Comparison of ENCODE assay signal across 8 cellular contexts in the genomic region with DNA sequence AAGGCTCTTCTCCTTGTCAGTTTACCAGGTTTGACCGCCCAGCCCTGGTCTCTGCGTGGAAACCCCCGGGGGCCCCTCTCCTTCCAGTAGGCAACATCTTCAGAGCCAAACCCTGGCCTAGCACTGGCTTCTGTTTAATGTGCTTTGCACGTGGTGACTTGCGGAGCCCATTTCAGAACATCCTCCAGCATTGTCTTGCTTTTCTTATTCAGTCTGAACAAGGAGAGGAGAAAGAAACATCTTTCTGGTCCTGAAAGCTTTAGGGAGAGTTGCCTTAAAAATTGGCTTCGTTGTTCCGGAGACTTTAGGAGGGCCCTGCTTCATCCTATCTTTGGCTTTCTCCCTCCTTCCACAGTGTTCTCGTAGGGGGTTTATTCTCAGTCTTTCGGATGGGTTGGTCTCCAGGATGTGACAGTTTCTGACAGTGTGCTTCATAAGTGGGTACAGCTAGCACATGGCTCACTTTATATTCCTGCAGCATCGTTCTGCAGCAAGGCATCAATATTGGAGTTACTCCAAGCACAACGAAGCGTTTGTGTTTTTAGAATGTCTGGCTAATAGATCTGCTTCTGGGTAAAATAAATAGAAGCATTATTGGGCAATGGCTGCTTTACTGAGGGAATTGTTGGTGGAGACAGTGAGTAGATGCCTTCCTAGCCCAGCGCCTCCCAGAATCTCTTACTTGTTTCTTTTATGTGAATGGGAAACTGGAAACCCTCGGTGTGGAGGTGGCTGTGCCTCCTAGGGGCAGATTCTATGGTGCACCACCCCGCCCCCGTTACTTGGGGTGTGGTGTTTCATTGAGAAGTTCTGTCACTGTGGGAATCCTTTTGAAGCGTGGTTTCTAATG. TPM values are rescaled to one million over a fixed set of nuclear protein-coding genes. Genes with fewer than 3 reads are reported as not detected.
DNase-seq lines count a peak whose midpoint lies in the region; ATAC-seq and TF ChIP-seq lines count a peak whose summit lies in the region.

No MANE protein-coding gene starts in this region.

- no peak overlapping the region for H2AFZ ChIP-seq in GM23338

- WGBS in right cardiac atrium = 40% methylated on average over 17 of the region's 17 CpGs

- intact Hi-C loops in right cardiac atrium (cut with DNase I) = loop anchor here in 2 of 4 donors (10.0 kb wide), 2 partner anchors 250 to 530 kb away; no protein-coding TSS in a partner anchor

- H3K36me3 Mint-ChIP-seq in GM23338 (ENCODE audit: low read depth) (peaks cover 4% of the 10 kb centered on the region), T-cell (no peaks in the 10 kb centered on the region)

- peaks cover 33% of the 10 kb centered on the region for H3K27me3 Mint-ChIP-seq in GM23338 (ENCODE audit: insufficient read depth, low read depth, poor library complexity)
- H3K27me3 Mint-ChIP-seq in T-cell = peaks cover 50 to 56% of the 10 kb centered on the region in 2 donors

- H3K4me3 ChIP-seq in AG09309 (ENCODE audit: control insufficient read depth, low read depth, low read length) = peak overlapping the region; percentile 71
- H3K4me3 ChIP-seq in GM23338 = peak overlapping the region; percentile 92
- peak overlapping the region; percentile 99 for H3K4me3 ChIP-seq in right cardiac atrium (ENCODE audit: low read length)

- TF ChIP-seq CTCF in AG09309 (IDR thresholded peaks at IDR 0.05; ENCODE audit: control insufficient read depth, insufficient read depth, low read depth, low read length, missing control alignments) (peak; percentile 46), GM23338 (conservative IDR thresholded peaks at IDR 0.05; ENCODE audit: low read depth in 2 of 2) (0 out of 4 replicates have a peak, but pooled peaks of 1 of the 2 experiments have one; percentile 19)

- H3K79me2 ChIP-seq in GM23338 (replicated peaks; ENCODE audit: insufficient read depth) = peaks cover 60% of the 10 kb centered on the region

- H3K4me2 ChIP-seq in GM23338 = peak overlapping the region; percentile 100

- peaks cover 19% of the 10 kb centered on the region for H4K20me1 ChIP-seq in GM23338 (replicated peaks; ENCODE audit: insufficient read depth)

- H3K4me1 ChIP-seq in GM23338 (ENCODE audit: insufficient read depth) (peaks cover 24% of the 10 kb centered on the region), right cardiac atrium (ENCODE audit: control insufficient read depth, insufficient read depth, low read length) (no peaks in the 10 kb centered on the region)

- POLR2A ChIA-PET in T-cell (lab: Charles Lee) = no interaction called here

- ATAC-seq in GM23338 (peak; percentile 24), T-cell (replicated peaks in 1 of 4) (no peak), right cardiac atrium (no peak), HG02973 (IDR thresholded peaks at IDR 0.05; ENCODE audit: unreplicated experiment) (no peak), GM18517 (IDR thresholded peaks at IDR 0.05; ENCODE audit: unreplicated experiment) (no peak)

- CTCF ChIA-PET in T-cell (lab: Charles Lee) = no interaction called here

- H3K27ac ChIP-seq in GM23338 (ENCODE audit: low read depth) (no peak overlapping the region), right cardiac atrium (ENCODE audit: low read length) (no peak overlapping the region)

- no peaks in the 10 kb centered on the region for H3K9me3 ChIP-seq in right cardiac atrium (ENCODE audit: control insufficient read depth, low read length)

- DNase-seq in AG09309 (ENCODE audit: low read depth) = peak; percentile 35
- DNase-seq in GM23338 (ENCODE audit: low spot score) = peak; percentile 78
- no peak for DNase-seq in T-cell
- DNase-seq in right cardiac atrium = no peak
- DNase-seq in renal cortical epithelial cell (ENCODE audit: low read depth) = peak; percentile 66
- DNase-seq in MV-4-11 (lab: John Stamatoyannopoulos, UW) = no peak

- H3K9me3 Mint-ChIP-seq in GM23338 (no peaks in the 10 kb centered on the region), T-cell (no peaks in the 10 kb centered on the region)

- peak overlapping the region; percentile 87 for H3K4me3 Mint-ChIP-seq in GM23338
- H3K4me3 Mint-ChIP-seq in T-cell = peak overlapping the region; percentile 18 to 73 (median 65)

- H3K27me3 ChIP-seq in GM23338 (ENCODE audit: insufficient read depth) (peaks cover 31% of the 10 kb centered on the region), right cardiac atrium (ENCODE audit: control insufficient read depth, insufficient read depth) (no peaks in the 10 kb centered on the region)

- H3K4me1 Mint-ChIP-seq in GM23338 (peaks cover 36% of the 10 kb centered on the region), T-cell (peaks cover 0 to 17% (median 8%) of the 10 kb centered on the region in 3 donors)

- H3K27ac Mint-ChIP-seq in GM23338 = no peak overlapping the region
- H3K27ac Mint-ChIP-seq in T-cell = peak overlapping the region in 1 of 2 donors; percentile 1

- no peaks in the 10 kb centered on the region for H3K9me2 ChIP-seq in GM23338 (ENCODE audit: insufficient read depth)

- no peaks in the 10 kb centered on the region for H3K36me3 ChIP-seq in GM23338 (ENCODE audit: insufficient read depth)

- H3F3A ChIP-seq in GM23338 (replicated peaks; ENCODE audit: low read depth) = peaks cover 11% of the 10 kb centered on the region; the same call in 1 of the 2 replicates

TF ChIP-seq in GM23338, 12 proteins besides CTCF, POLR2A, EP300 and RAD21 (continues in another document):
- TF ChIP-seq, protein P1, sequence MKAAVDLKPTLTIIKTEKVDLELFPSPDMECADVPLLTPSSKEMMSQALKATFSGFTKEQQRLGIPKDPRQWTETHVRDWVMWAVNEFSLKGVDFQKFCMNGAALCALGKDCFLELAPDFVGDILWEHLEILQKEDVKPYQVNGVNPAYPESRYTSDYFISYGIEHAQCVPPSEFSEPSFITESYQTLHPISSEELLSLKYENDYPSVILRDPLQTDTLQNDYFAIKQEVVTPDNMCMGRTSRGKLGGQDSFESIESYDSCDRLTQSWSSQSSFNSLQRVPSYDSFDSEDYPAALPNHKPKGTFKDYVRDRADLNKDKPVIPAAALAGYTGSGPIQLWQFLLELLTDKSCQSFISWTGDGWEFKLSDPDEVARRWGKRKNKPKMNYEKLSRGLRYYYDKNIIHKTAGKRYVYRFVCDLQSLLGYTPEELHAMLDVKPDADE (IDR thresholded peaks at IDR 0.05) = no peak
- TF ChIP-seq POLR2AphosphoS5 (IDR thresholded peaks at IDR 0.05; ENCODE audit: low read depth) = no peak
- no peak for TF ChIP-seq JUNB (IDR thresholded peaks at IDR 0.05; ENCODE audit: unreplicated experiment)
- TF ChIP-seq, protein P2, sequence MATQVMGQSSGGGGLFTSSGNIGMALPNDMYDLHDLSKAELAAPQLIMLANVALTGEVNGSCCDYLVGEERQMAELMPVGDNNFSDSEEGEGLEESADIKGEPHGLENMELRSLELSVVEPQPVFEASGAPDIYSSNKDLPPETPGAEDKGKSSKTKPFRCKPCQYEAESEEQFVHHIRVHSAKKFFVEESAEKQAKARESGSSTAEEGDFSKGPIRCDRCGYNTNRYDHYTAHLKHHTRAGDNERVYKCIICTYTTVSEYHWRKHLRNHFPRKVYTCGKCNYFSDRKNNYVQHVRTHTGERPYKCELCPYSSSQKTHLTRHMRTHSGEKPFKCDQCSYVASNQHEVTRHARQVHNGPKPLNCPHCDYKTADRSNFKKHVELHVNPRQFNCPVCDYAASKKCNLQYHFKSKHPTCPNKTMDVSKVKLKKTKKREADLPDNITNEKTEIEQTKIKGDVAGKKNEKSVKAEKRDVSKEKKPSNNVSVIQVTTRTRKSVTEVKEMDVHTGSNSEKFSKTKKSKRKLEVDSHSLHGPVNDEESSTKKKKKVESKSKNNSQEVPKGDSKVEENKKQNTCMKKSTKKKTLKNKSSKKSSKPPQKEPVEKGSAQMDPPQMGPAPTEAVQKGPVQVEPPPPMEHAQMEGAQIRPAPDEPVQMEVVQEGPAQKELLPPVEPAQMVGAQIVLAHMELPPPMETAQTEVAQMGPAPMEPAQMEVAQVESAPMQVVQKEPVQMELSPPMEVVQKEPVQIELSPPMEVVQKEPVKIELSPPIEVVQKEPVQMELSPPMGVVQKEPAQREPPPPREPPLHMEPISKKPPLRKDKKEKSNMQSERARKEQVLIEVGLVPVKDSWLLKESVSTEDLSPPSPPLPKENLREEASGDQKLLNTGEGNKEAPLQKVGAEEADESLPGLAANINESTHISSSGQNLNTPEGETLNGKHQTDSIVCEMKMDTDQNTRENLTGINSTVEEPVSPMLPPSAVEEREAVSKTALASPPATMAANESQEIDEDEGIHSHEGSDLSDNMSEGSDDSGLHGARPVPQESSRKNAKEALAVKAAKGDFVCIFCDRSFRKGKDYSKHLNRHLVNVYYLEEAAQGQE (IDR thresholded peaks at IDR 0.05; ENCODE audit: unreplicated experiment) = no peak
- TF ChIP-seq STAT1 (IDR thresholded peaks at IDR 0.05; ENCODE audit: unreplicated experiment) = no peak

RNA-seq across cellular contexts. Expression of a gene that starts 1.8 kb away (rescaled TPM):
- 82.5 and 105 TPM in 2 replicates for total RNA-seq in GM23338 (2014; rRNA removed; shearing (Covaris generic))
- polyA plus RNA-seq in GM23338 (2016; fragmentation: Nextera tagmentation; extraction: Ambion mirVana) = 53.6 and 59.3 TPM in 2 replicates
- 1 to 10 TPM in 3 of 5 donors, under 1 TPM in 2; 0.51 to 2.0 (median 1.0) TPM for total RNA-seq in T-cell
- total RNA-seq in right cardiac atrium = 10 to 100 TPM; 18.2 to 27.6 (median 23.6) TPM
- 8.3 TPM for polyA plus RNA-seq in right cardiac atrium
- total RNA-seq in renal cortical epithelial cell = 51.4 and 261 TPM in 2 replicates

RNA-seq across cellular contexts. Expression of a gene that starts 32.3 kb away (rescaled TPM):
- total RNA-seq in GM23338 (2014; rRNA removed; shearing (Covaris generic)) = not detected in 2 replicates
- polyA plus RNA-seq in GM23338 (2016; fragmentation: Nextera tagmentation; extraction: Ambion mirVana) (0.19 and 0.21 TPM in 2 replicates), right cardiac atrium (not detected)
- total RNA-seq in T-cell (not detected), right cardiac atrium (not detected), renal cortical epithelial cell (not detected in 2 replicates)

Comparison
In these comparisons a context has a peak if more than half of its experiments do, and no peak if none do; other contexts are left out.
1. DNase-seq: peak in AG09309 (single experiment), GM23338 (single experiment) and renal cortical epithelial cell (single experiment); none in T-cell (0 of 34), right cardiac atrium (0 of 3) and MV-4-11 (single experiment).
2. RNA of a gene that starts 1.8 kb away (total RNA-seq): 51.4 to 261 TPM in renal cortical epithelial cell, 82.5 to 105 TPM in GM23338 and 18.2 to 27.6 TPM in right cardiac atrium; 0.51 to 2.0 TPM in T-cell; every median in the first group is over 4 times any median in the second.
3. Peak in every context shown above with its lines, with median percentiles within 50 percentile points of each other: H3K4me3 ChIP-seq.